ENCODE assay signal across 9 cellular contexts in genomic region chr14:64763801-64764511, GRCh38.
DNase-seq lines count a peak whose midpoint lies in the region; ATAC-seq and TF ChIP-seq lines count a peak whose summit lies in the region.
"Had no signal": no experiment of that assay in that cellular context is flagged by ENCODE, and none has a peak within 500 bp of the region (broad histone marks: within the 10 kb centered on the region; RNA-seq: fewer than 3 reads in every experiment).

No MANE protein-coding gene starts in this region.

- DNase-seq in AG20443 (ENCODE audit: low spot score) (peak; percentile 61), HCEC 1CT (peak; percentile 37), astrocyte of the spinal cord (ENCODE audit: low read depth, low spot score) (peak; percentile 41), midbrain (lab: John Stamatoyannopoulos, UW) (peak; percentile 17)
- DNase-seq in stimulated activated CD4-positive, alpha-beta T cell treated with anti-CD3 and anti-CD28 coated beads, Interleukin-12 subunit alpha, Interleukin-12 subunit beta, amount 100 ng/mL, for 4 hours, result no peak

- TF ChIP-seq CTCF in astrocyte of the spinal cord (IDR thresholded peaks at IDR 0.05; ENCODE audit: low read depth, low read length), result no peak

- ATAC-seq in GM19023 (IDR thresholded peaks at IDR 0.05; ENCODE audit: unreplicated experiment), result no peak
- ATAC-seq in GM21515 (IDR thresholded peaks at IDR 0.05; ENCODE audit: unreplicated experiment), result no peak
- ATAC-seq in GM19455 (IDR thresholded peaks at IDR 0.05; ENCODE audit: unreplicated experiment), result no peak

- in situ Hi-C loops in astrocyte of the spinal cord (cut with HindIII; ENCODE audit: low sequenced_read_pairs), result no loop called here

- no peak overlapping the region for H3K4me3 ChIP-seq in astrocyte of the spinal cord (ENCODE audit: low read depth, low read length)
- H3K4me3 ChIP-seq: left lung had no signal
